In genomic region chr6:83853178-83853967, GRCh38 we compare ENCODE assay signal across 9 cellular contexts. TPM values are rescaled to one million over a fixed set of nuclear protein-coding genes. Genes with fewer than 3 reads are reported as not detected.
DNase-seq lines count a peak whose midpoint lies in the region; ATAC-seq and TF ChIP-seq lines count a peak whose summit lies in the region.
"Had no signal": no experiment of that assay in that cellular context is flagged by ENCODE, and none has a peak within 500 bp of the region (broad histone marks: within the 10 kb centered on the region; RNA-seq: fewer than 3 reads in every experiment).

Gene RIPPLY2, plus strand, starts transcription at chr6:83853360. Its CDS starts 57 bp downstream, at chr6:83853417.

- ATAC-seq in HG02678 (IDR thresholded peaks at IDR 0.05; ENCODE audit: unreplicated experiment): peak; percentile 53
- peak; percentile 78 for ATAC-seq in stimulated activated effector memory CD8-positive, alpha-beta T cell treated with anti-CD3 and anti-CD28 coated beads, Interleukin-12 subunit alpha, Interleukin-12 subunit beta, amount 100 ng/mL, for 72 hours
- ATAC-seq in GM19035 (IDR thresholded peaks at IDR 0.05; ENCODE audit: unreplicated experiment): no peak
- ATAC-seq in HG03095 (IDR thresholded peaks at IDR 0.05; ENCODE audit: unreplicated experiment): no peak

- peaks cover 16% of the 10 kb centered on the region for H3K4me1 Mint-ChIP-seq in chondrocyte (ENCODE audit: low read depth)
- H3K4me1 Mint-ChIP-seq in stimulated activated effector memory CD8-positive, alpha-beta T cell treated with anti-CD3 and anti-CD28 coated beads, Interleukin-12 subunit alpha, Interleukin-12 subunit beta, amount 100 ng/mL, for 72 hours: peaks cover 8% of the 10 kb centered on the region

- H3K9me3 Mint-ChIP-seq in chondrocyte (ENCODE audit: low read depth): no peaks in the 10 kb centered on the region
- no peaks in the 10 kb centered on the region for H3K9me3 Mint-ChIP-seq in stimulated activated effector memory CD8-positive, alpha-beta T cell treated with anti-CD3 and anti-CD28 coated beads, Interleukin-12 subunit alpha, Interleukin-12 subunit beta, amount 100 ng/mL, for 72 hours

- peak within 1 kb of the TSS; percentile 77 for H3K4me3 Mint-ChIP-seq in chondrocyte (ENCODE audit: unreplicated experiment)
- peak within 1 kb of the TSS; percentile 70 for H3K4me3 Mint-ChIP-seq in stimulated activated effector memory CD8-positive, alpha-beta T cell treated with anti-CD3 and anti-CD28 coated beads, Interleukin-12 subunit alpha, Interleukin-12 subunit beta, amount 100 ng/mL, for 72 hours

- H3K36me3 ChIP-seq in GM06990 (ENCODE audit: control insufficient read depth, insufficient read depth, low read length) (no peaks in the 10 kb centered on the region), NT2/D1 (ENCODE audit: insufficient read depth, insufficient read length, low read length) (no peaks in the 10 kb centered on the region)

- H3K27ac Mint-ChIP-seq in chondrocyte (ENCODE audit: unreplicated experiment): no peak within 1 kb of the TSS
- no peak within 1 kb of the TSS for H3K27ac Mint-ChIP-seq in stimulated activated effector memory CD8-positive, alpha-beta T cell treated with anti-CD3 and anti-CD28 coated beads, Interleukin-12 subunit alpha, Interleukin-12 subunit beta, amount 100 ng/mL, for 72 hours

- peak within 1 kb of the TSS; percentile 80 for H3K27ac ChIP-seq in layer of hippocampus (ENCODE audit: low read depth, low read length)

- no peaks in the 10 kb centered on the region for H3K4me1 ChIP-seq in NT2/D1 (ENCODE audit: insufficient read depth, insufficient read length)

- TF ChIP-seq CTCF in GM06990 (IDR thresholded peaks at IDR 0.05; ENCODE audit: insufficient read depth, low read length, poor library complexity, severe bottlenecking) (no peak), chondrocyte (IDR thresholded peaks at IDR 0.05) (no peak)

- peak within 1 kb of the TSS; percentile 55 for H3K4me3 ChIP-seq in GM06990 (replicated peaks; ENCODE audit: low read depth, low read length)
- peak within 1 kb of the TSS; percentile 70 for H3K4me3 ChIP-seq in NT2/D1 (ENCODE audit: insufficient read length, low read depth)

- H3K27me3 ChIP-seq in GM06990 (replicated peaks; ENCODE audit: control insufficient read depth, insufficient read depth, low read length) (no peaks in the 10 kb centered on the region; the same call in 1 of the 2 replicates), NT2/D1 (ENCODE audit: insufficient read depth, insufficient read length) (peaks cover 43% of the 10 kb centered on the region), layer of hippocampus (ENCODE audit: control insufficient read depth, insufficient read depth, low read length) (no peaks in the 10 kb centered on the region)

- no peaks in the 10 kb centered on the region for H3K9me3 ChIP-seq in NT2/D1 (ENCODE audit: insufficient read depth, low read length)

- H3K9ac ChIP-seq in NT2/D1 (ENCODE audit: insufficient read length, low read depth): peak within 1 kb of the TSS; percentile 78

- peaks cover 1% of the 10 kb centered on the region for H3K36me3 Mint-ChIP-seq in chondrocyte (ENCODE audit: low read depth)
- no peaks in the 10 kb centered on the region for H3K36me3 Mint-ChIP-seq in stimulated activated effector memory CD8-positive, alpha-beta T cell treated with anti-CD3 and anti-CD28 coated beads, Interleukin-12 subunit alpha, Interleukin-12 subunit beta, amount 100 ng/mL, for 72 hours

- DNase-seq in GM06990 (ENCODE audit: extremely low read depth, insufficient read length) (peak; percentile 48), NT2/D1 (ENCODE audit: low read depth, low spot score) (no peak), chondrocyte (ENCODE audit: low spot score) (peak; percentile 91)
- DNase-seq in stimulated activated effector memory CD8-positive, alpha-beta T cell treated with anti-CD3 and anti-CD28 coated beads, Interleukin-12 subunit alpha, Interleukin-12 subunit beta, amount 100 ng/mL, for 72 hours (ENCODE audit: low spot score in 2 of 2): peak in 1 of 2 donors; percentile 51

- peaks cover 57% of the 10 kb centered on the region for H3K27me3 Mint-ChIP-seq in chondrocyte (ENCODE audit: low read depth)

RNA-seq across cellular contexts. Expression of gene RIPPLY2, which starts in this region (rescaled TPM):
- total RNA-seq in chondrocyte: not detected in 3 replicates
- total RNA-seq: T-helper 1 cell treated with Interleukin-12 subunit alpha and Interleukin-12 subunit beta and Interleukin-4 antibody, amounts not matched to agents 30 ng/mL and 1 ng/mL, for 36 hours had no signal

Comparison
In these comparisons a context has a peak if more than half of its experiments do, and no peak if none do; other contexts are left out.
1. Peak in DNase-seq in chondrocyte; RNA of the gene not detected or under 1 TPM.
2. ATAC-seq: peak in HG02678 (single experiment) and stimulated activated effector memory CD8-positive, alpha-beta T cell treated with anti-CD3 and anti-CD28 coated beads, Interleukin-12 subunit alpha, Interleukin-12 subunit beta, amount 100 ng/mL, for 72 hours (single experiment); none in GM19035 (single experiment) and HG03095 (single experiment).